Comparison of ENCODE assay signal across 8 cellular contexts in genomic region chr5:177875013-177875906, GRCh38.
DNase-seq lines count a peak whose midpoint lies in the region; ATAC-seq and TF ChIP-seq lines count a peak whose summit lies in the region.
"Not testable (repeated sequence)": the region's sequence is repeated elsewhere in the genome, so short reads cannot be mapped to it uniquely, and the experiment has no call there.

No MANE protein-coding gene starts in this region.

- H3F3A ChIP-seq in DOHH2 (ENCODE audit: control insufficient read depth, insufficient read depth): not testable (repeated sequence)

- peak; percentile 72 for DNase-seq in activated CD4-positive, alpha-beta T cell treated with anti-CD3 and anti-CD28 coated beads, Interleukin-2, amount 10 ng/mL, durations not matched to agents 24 days and 14 days
- not testable (repeated sequence) for DNase-seq in lower lobe of right lung, stomach

- not testable (repeated sequence) for H3K9me3 ChIP-seq in DOHH2 (ENCODE audit: control insufficient read depth, insufficient read depth, low read length); HUES6 (ENCODE audit: control insufficient read depth, insufficient read depth, low read depth, low read length); lower lobe of right lung; stomach

- peak overlapping the region; percentile 78 for H3K4me3 Mint-ChIP-seq in activated CD4-positive, alpha-beta T cell treated with anti-CD3 and anti-CD28 coated beads, Interleukin-2, amount 10 ng/mL, durations not matched to agents 24 days and 14 days

- H3K4me3 ChIP-seq in DOHH2 (ENCODE audit: low read length): peak overlapping the region; percentile 67
- H3K4me3 ChIP-seq in HUES6 (ENCODE audit: low read depth, low read length): peak overlapping the region; percentile 50
- peak overlapping the region; percentile 48 for H3K4me3 ChIP-seq in lower lobe of right lung
- peak overlapping the region in 3 of 4 donors; percentile 43 to 46 (median 45) for H3K4me3 ChIP-seq in stomach

- not testable (repeated sequence) for H3K9me3 Mint-ChIP-seq in activated CD4-positive, alpha-beta T cell treated with anti-CD3 and anti-CD28 coated beads, Interleukin-2, amount 10 ng/mL, durations not matched to agents 24 days and 14 days

- not testable (repeated sequence) for TF ChIP-seq CTCF in DOHH2 (IDR thresholded peaks at IDR 0.05; ENCODE audit: low read depth, low read length, poor library complexity, severe bottlenecking); lower lobe of right lung (IDR thresholded peaks at IDR 0.05); stomach (IDR thresholded peaks at IDR 0.05)

- not testable (repeated sequence) for TF ChIP-seq POLR2A in stomach (IDR thresholded peaks at IDR 0.05)

- ATAC-seq in GM19438 (IDR thresholded peaks at IDR 0.05; ENCODE audit: low read depth, unreplicated experiment) (peak; percentile 64), HG02884 (IDR thresholded peaks at IDR 0.05; ENCODE audit: unreplicated experiment) (peak; percentile 77), esophagus mucosa (peak; percentile 81), lower lobe of right lung (peak; percentile 95 to 98)

- intact Hi-C loops in activated CD4-positive, alpha-beta T cell treated with anti-CD3 and anti-CD28 coated beads, Interleukin-2, amount 10 ng/mL, durations not matched to agents 24 days and 14 days (cut with micrococcal nuclease); lower lobe of right lung (cut with DNase I); stomach (cut with DNase I; ENCODE audit: low total_unique reads): not testable (repeated sequence)

- H3K4me1 ChIP-seq in DOHH2 (ENCODE audit: control insufficient read depth, low read length); HUES6 (ENCODE audit: control insufficient read depth, insufficient read depth, low read length); lower lobe of right lung; stomach: not testable (repeated sequence)

- WGBS in stomach, 5 donors: 0 to 10% (median 2%) methylated on average over 1 to 22 of the region's 57 CpGs

- H3K27me3 ChIP-seq in DOHH2 (ENCODE audit: control insufficient read depth, low read length); HUES6 (ENCODE audit: control insufficient read depth, insufficient read depth, low read length); lower lobe of right lung (ENCODE audit: low read depth); stomach: not testable (repeated sequence)

- H3K4me2 ChIP-seq in DOHH2 (ENCODE audit: low read length): peak overlapping the region; percentile 37

- TF ChIP-seq EP300 in stomach (IDR thresholded peaks at IDR 0.05): not testable (repeated sequence)

- H3K36me3 Mint-ChIP-seq in activated CD4-positive, alpha-beta T cell treated with anti-CD3 and anti-CD28 coated beads, Interleukin-2, amount 10 ng/mL, durations not matched to agents 24 days and 14 days (ENCODE audit: low read depth): not testable (repeated sequence)

- H3K79me2 ChIP-seq in DOHH2 (ENCODE audit: control insufficient read depth, low read length): peaks cover 14% of the 10 kb centered on the region

- peak overlapping the region; percentile 53 for H3K27ac Mint-ChIP-seq in activated CD4-positive, alpha-beta T cell treated with anti-CD3 and anti-CD28 coated beads, Interleukin-2, amount 10 ng/mL, durations not matched to agents 24 days and 14 days

- not testable (repeated sequence) for H3K4me1 Mint-ChIP-seq in activated CD4-positive, alpha-beta T cell treated with anti-CD3 and anti-CD28 coated beads, Interleukin-2, amount 10 ng/mL, durations not matched to agents 24 days and 14 days

- H3K27me3 Mint-ChIP-seq in activated CD4-positive, alpha-beta T cell treated with anti-CD3 and anti-CD28 coated beads, Interleukin-2, amount 10 ng/mL, durations not matched to agents 24 days and 14 days: not testable (repeated sequence)

- not testable (repeated sequence) for H3K9me2 ChIP-seq in DOHH2 (replicated peaks; ENCODE audit: control insufficient read depth, low read length)

- not testable (repeated sequence) for H3K36me3 ChIP-seq in DOHH2 (ENCODE audit: control insufficient read depth, low read length); HUES6 (ENCODE audit: control insufficient read depth, insufficient read depth, low read length); lower lobe of right lung; stomach

- not testable (repeated sequence) for H4K20me1 ChIP-seq in DOHH2 (ENCODE audit: control insufficient read depth, insufficient read depth, low read depth, low read length)

- not testable (repeated sequence) for H3K27ac ChIP-seq in DOHH2 (ENCODE audit: low read depth, low read length); HUES6 (ENCODE audit: low read depth, low read length); lower lobe of right lung; stomach

- H3K9ac ChIP-seq in HUES6 (ENCODE audit: low read length): not testable (repeated sequence)
